In genomic region chr21:44303490-44303981, GRCh38 we compare ENCODE assay signal across 10 cellular contexts. TPM values are rescaled to one million over a fixed set of nuclear protein-coding genes. Genes with fewer than 3 reads are reported as not detected.
DNase-seq lines count a peak whose midpoint lies in the region; ATAC-seq and TF ChIP-seq lines count a peak whose summit lies in the region.
"Had no signal": no experiment of that assay in that cellular context is flagged by ENCODE, and none has a peak within 500 bp of the region (broad histone marks: within the 10 kb centered on the region; RNA-seq: fewer than 3 reads in every experiment).

No MANE protein-coding gene starts in this region.

- TF ChIP-seq POLR2A in lower leg skin (IDR thresholded peaks at IDR 0.05): no peak

- peak overlapping the region; percentile 50 to 91 (median 74) for H3K4me3 Mint-ChIP-seq in CD8-positive, alpha-beta memory T cell
- H3K4me3 Mint-ChIP-seq in memory B cell: peak overlapping the region; percentile 71

- no peaks in the 10 kb centered on the region for H3K9me3 ChIP-seq in CD8-positive, alpha-beta memory T cell (ENCODE audit: low read length)

- no peaks in the 10 kb centered on the region for H3K27me3 Mint-ChIP-seq in CD8-positive, alpha-beta memory T cell
- no peaks in the 10 kb centered on the region for H3K27me3 Mint-ChIP-seq in memory B cell

- no peak for TF ChIP-seq CTCF in VCaP (conservative IDR thresholded peaks at IDR 0.05)
- TF ChIP-seq CTCF in lower leg skin (IDR thresholded peaks at IDR 0.05): no peak

- H3K36me3 Mint-ChIP-seq in CD8-positive, alpha-beta memory T cell: peaks cover 0 to 28% (median 0%) of the 10 kb centered on the region in 3 donors
- H3K36me3 Mint-ChIP-seq in memory B cell: peaks cover 10% of the 10 kb centered on the region

- 71 to 80% methylated on average over 12 of the region's 12 CpGs for WGBS in lower leg skin, 2 donors

- peak overlapping the region in 6 of 8 donors; percentile 23 to 90 (median 79) for H3K27ac Mint-ChIP-seq in CD8-positive, alpha-beta memory T cell
- peak overlapping the region; percentile 75 for H3K27ac Mint-ChIP-seq in memory B cell

- no peak overlapping the region for H3K27ac ChIP-seq in CD8-positive, alpha-beta memory T cell (ENCODE audit: low read depth, low read length)
- H3K27ac ChIP-seq in VCaP: peak overlapping the region; percentile 97

- CTCF ChIA-PET in CD8-positive, alpha-beta memory T cell (lab: Charles Lee): interaction anchor here (0.8 kb wide), 1 partner anchor 10 kb away, joined by 3 read pairs; no protein-coding TSS in a partner anchor

- ATAC-seq in memory B cell (ENCODE audit: low read depth) (no peak), GM21515 (IDR thresholded peaks at IDR 0.05; ENCODE audit: unreplicated experiment) (no peak), GM18858 (IDR thresholded peaks at IDR 0.05; ENCODE audit: unreplicated experiment) (no peak)

- no peak for DNase-seq in CD8-positive, alpha-beta memory T cell
- DNase-seq in memory B cell (ENCODE audit: low spot score in 2 of 2) (no peak), lower leg skin (ENCODE audit: low spot score in 2 of 2) (no peak)
- DNase-seq: DMS79; effector CD8-positive, alpha-beta T cell had no signal

- POLR2A ChIA-PET in CD8-positive, alpha-beta memory T cell (lab: Charles Lee): no interaction called here

- no peaks in the 10 kb centered on the region for H3K27me3 ChIP-seq in CD8-positive, alpha-beta memory T cell (ENCODE audit: insufficient read depth, low read length, poor library complexity, severe bottlenecking)

- intact Hi-C loops in lower leg skin (cut with DNase I; ENCODE audit: low total_unique reads): no loop called here

- H3K9me3 Mint-ChIP-seq in CD8-positive, alpha-beta memory T cell: no peaks in the 10 kb centered on the region
- no peaks in the 10 kb centered on the region for H3K9me3 Mint-ChIP-seq in memory B cell

- H3K4me1 Mint-ChIP-seq in CD8-positive, alpha-beta memory T cell: peaks cover 29 to 58% (median 46%) of the 10 kb centered on the region in 3 donors
- H3K4me1 Mint-ChIP-seq in memory B cell: peaks cover 41% of the 10 kb centered on the region

- H3K4me3 ChIP-seq in CD8-positive, alpha-beta memory T cell (ENCODE audit: low read length): no peak overlapping the region
- H3K4me3 ChIP-seq in lower leg skin (ENCODE audit: low read depth, poor library complexity, severe bottlenecking): no peak overlapping the region

- H3K36me3 ChIP-seq in CD8-positive, alpha-beta memory T cell (ENCODE audit: insufficient read depth, low read length): peaks cover 6% of the 10 kb centered on the region

- H3K4me1 ChIP-seq in CD8-positive, alpha-beta memory T cell (ENCODE audit: insufficient read depth, low read length): peaks cover 40% of the 10 kb centered on the region

RNA-seq across cellular contexts. Expression of gene PFKL, which starts 3.7 kb away (rescaled TPM):
- 100 to 1,000 TPM; 122 to 129 TPM for total RNA-seq in CD8-positive, alpha-beta memory T cell
- 105 TPM for polyA plus RNA-seq in CD8-positive, alpha-beta memory T cell
- total RNA-seq in lower leg skin: 100 to 1,000 TPM; 104 to 145 (median 136) TPM

RNA-seq across cellular contexts. Expression of gene AIRE, which starts 17.9 kb away (rescaled TPM):
- total RNA-seq in CD8-positive, alpha-beta memory T cell: not detected
- polyA plus RNA-seq in CD8-positive, alpha-beta memory T cell: 0.22 TPM
- under 1 TPM in 3 of 4 donors, not detected in 1; 0.12 to 0.21 (median 0.19) TPM for total RNA-seq in lower leg skin
- total RNA-seq: skeletal muscle tissue, subcutaneous adipose tissue had no signal

RNA-seq across cellular contexts. Expression of gene CFAP410, which starts 35.7 kb away (rescaled TPM):
- 10 to 100 TPM; 17.6 to 19.2 TPM for total RNA-seq in CD8-positive, alpha-beta memory T cell
- 36.4 TPM for polyA plus RNA-seq in CD8-positive, alpha-beta memory T cell
- 10 to 100 TPM; 21.3 to 40.1 (median 25.2) TPM for total RNA-seq in lower leg skin

RNA-seq across cellular contexts. Expression of gene DNMT3L, which starts 41.8 kb away (rescaled TPM):
- total RNA-seq in CD8-positive, alpha-beta memory T cell: not detected
- polyA plus RNA-seq in CD8-positive, alpha-beta memory T cell: not detected
- total RNA-seq in lower leg skin: not detected
- total RNA-seq: skeletal muscle tissue, subcutaneous adipose tissue had no signal

RNA-seq across cellular contexts. Expression of gene TRPM2, which starts 49.9 kb away (rescaled TPM):
- 1 to 10 TPM; 1.9 to 2.6 TPM for total RNA-seq in CD8-positive, alpha-beta memory T cell
- 2.4 TPM for polyA plus RNA-seq in CD8-positive, alpha-beta memory T cell
- 1 to 10 TPM; 1.9 to 9.4 (median 2.2) TPM for total RNA-seq in lower leg skin
